Comparison of ENCODE assay signal across 1 cellular context in the genomic region with DNA sequence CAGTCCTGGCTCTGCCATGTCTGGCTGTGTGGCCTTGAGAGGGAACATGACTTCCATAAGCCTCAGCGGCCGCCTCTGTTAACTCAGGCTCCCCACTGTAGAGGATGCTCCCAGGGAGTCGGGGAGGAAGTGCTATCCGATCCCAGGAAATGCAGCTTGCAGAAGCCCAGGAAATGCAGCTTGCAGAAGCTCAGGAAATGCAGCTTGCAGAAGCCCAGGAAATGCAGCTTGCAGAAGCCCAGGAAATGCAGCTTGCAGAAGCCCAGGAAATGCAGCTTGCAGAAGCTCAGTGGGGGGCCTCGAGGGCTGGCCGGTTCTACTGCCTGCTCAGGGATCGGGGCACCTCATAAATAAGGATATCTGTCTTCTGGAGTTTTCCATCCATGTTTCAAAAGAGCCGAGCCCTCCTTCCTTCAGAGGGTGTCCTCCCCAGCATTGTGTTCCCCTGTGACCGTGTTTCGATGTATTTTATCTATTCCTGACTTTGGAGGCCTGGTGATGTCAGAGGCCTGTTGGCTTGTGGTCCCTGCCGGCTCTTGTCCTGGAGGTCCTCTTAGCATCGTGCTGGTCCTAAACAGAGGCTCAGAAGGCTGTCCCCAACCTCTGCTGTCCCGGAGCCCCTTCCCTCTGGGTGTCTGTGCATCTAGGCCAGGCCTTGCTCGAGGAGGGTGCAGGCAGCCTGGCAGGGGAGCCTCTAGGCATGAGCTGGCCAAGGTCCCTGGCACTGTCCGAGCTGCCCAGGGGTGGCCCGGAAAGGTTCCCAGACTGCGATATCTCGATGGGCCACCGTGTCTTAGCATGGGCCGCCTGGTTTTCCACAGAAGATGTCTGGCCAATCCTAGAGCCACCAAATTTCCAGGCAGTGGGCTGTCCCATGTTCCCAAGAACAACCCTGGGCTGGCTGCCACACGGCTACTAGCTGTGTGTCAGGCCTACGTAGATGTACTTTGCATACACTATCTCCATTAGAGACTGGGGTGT.
TF ChIP-seq lines count a peak whose summit lies in the region.

No MANE protein-coding gene starts in this region.

TF ChIP-seq in GM23338, 12 proteins besides CTCF, POLR2A, EP300 and RAD21 (continued from another document):
- TF ChIP-seq, protein P1, sequence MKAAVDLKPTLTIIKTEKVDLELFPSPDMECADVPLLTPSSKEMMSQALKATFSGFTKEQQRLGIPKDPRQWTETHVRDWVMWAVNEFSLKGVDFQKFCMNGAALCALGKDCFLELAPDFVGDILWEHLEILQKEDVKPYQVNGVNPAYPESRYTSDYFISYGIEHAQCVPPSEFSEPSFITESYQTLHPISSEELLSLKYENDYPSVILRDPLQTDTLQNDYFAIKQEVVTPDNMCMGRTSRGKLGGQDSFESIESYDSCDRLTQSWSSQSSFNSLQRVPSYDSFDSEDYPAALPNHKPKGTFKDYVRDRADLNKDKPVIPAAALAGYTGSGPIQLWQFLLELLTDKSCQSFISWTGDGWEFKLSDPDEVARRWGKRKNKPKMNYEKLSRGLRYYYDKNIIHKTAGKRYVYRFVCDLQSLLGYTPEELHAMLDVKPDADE (IDR thresholded peaks at IDR 0.05), result no peak
- no peak for TF ChIP-seq ZNF331 (CRISPR knock-in tag; IDR thresholded peaks at IDR 0.05; ENCODE audit: low read depth)
- no peak for TF ChIP-seq NANOG (IDR thresholded peaks at IDR 0.05; ENCODE audit: borderline replicate concordance)
- no peak for TF ChIP-seq EZH2phosphoT487 (IDR thresholded peaks at IDR 0.05; ENCODE audit: unreplicated experiment)
- TF ChIP-seq POLR2AphosphoS5 (IDR thresholded peaks at IDR 0.05; ENCODE audit: low read depth), result no peak
